ENCODE assay signal across 8 cellular contexts in genomic region chr13:25468330-25469178, GRCh38.
DNase-seq lines count a peak whose midpoint lies in the region; ATAC-seq and TF ChIP-seq lines count a peak whose summit lies in the region.

No MANE protein-coding gene starts in this region.

- H3K27ac ChIP-seq in foreskin keratinocyte, result no peak overlapping the region

- H3K4me1 Mint-ChIP-seq in activated naive CD4-positive, alpha-beta T cell treated with anti-CD3 and anti-CD28 coated beads for 36 hours (ENCODE audit: low read depth), result peaks cover 6% of the 10 kb centered on the region

- H3K27me3 Mint-ChIP-seq in activated naive CD4-positive, alpha-beta T cell treated with anti-CD3 and anti-CD28 coated beads for 36 hours (ENCODE audit: low read depth), result peaks cover 54% of the 10 kb centered on the region

- H3K4me3 Mint-ChIP-seq in activated naive CD4-positive, alpha-beta T cell treated with anti-CD3 and anti-CD28 coated beads for 36 hours, result peak overlapping the region; percentile 9

- H3K4me1 ChIP-seq in foreskin keratinocyte, result peaks cover 9% of the 10 kb centered on the region

- intact Hi-C loops in activated naive CD4-positive, alpha-beta T cell treated with anti-CD3 and anti-CD28 coated beads for 36 hours (cut with micrococcal nuclease), result no loop called here

- H3K27ac Mint-ChIP-seq in activated naive CD4-positive, alpha-beta T cell treated with anti-CD3 and anti-CD28 coated beads for 36 hours, result no peak overlapping the region

- H3K9me3 Mint-ChIP-seq in activated naive CD4-positive, alpha-beta T cell treated with anti-CD3 and anti-CD28 coated beads for 36 hours, result no peaks in the 10 kb centered on the region

- peak; percentile 11 for DNase-seq in activated naive CD4-positive, alpha-beta T cell treated with anti-CD3 and anti-CD28 coated beads for 36 hours
- no peak for DNase-seq in activated naive CD4-positive, alpha-beta T cell treated with Interleukin-2 at 50 U/mL for 16 hours
- DNase-seq in NCI-H82 (lab: John Stamatoyannopoulos, UW) (peak; percentile 87), foreskin keratinocyte (no peak)
- DNase-seq in stimulated activated CD8-positive, alpha-beta memory T cell treated with anti-CD3 and anti-CD28 coated beads, Interleukin-4, amount 100 ng/mL, for 48 hours, result peak; percentile 33

- H3K27me3 ChIP-seq in foreskin keratinocyte, result peaks cover 26% of the 10 kb centered on the region

- ATAC-seq in foreskin keratinocyte, result peak; percentile 85
- ATAC-seq in GM18907 (IDR thresholded peaks at IDR 0.05; ENCODE audit: unreplicated experiment), result no peak
- ATAC-seq in HG03175 (IDR thresholded peaks at IDR 0.05; ENCODE audit: unreplicated experiment), result no peak
- no peak for ATAC-seq in GM18873 (IDR thresholded peaks at IDR 0.05; ENCODE audit: low FRiP score, unreplicated experiment)

- peak; percentile 32 for TF ChIP-seq CTCF in foreskin keratinocyte (conservative IDR thresholded peaks at IDR 0.05)

- H3K36me3 Mint-ChIP-seq in activated naive CD4-positive, alpha-beta T cell treated with anti-CD3 and anti-CD28 coated beads for 36 hours (ENCODE audit: low read depth), result peaks cover 2% of the 10 kb centered on the region

- CTCF ChIA-PET in activated naive CD4-positive, alpha-beta T cell treated with anti-CD3 and anti-CD28 coated beads for 36 hours (lab: Charles Lee), result no interaction called here

Comparison
In these comparisons a context has a peak if more than half of its experiments do, and no peak if none do; other contexts are left out.
1. DNase-seq: peak in activated naive CD4-positive, alpha-beta T cell treated with anti-CD3 and anti-CD28 coated beads for 36 hours (single experiment), NCI-H82 (single experiment) and stimulated activated CD8-positive, alpha-beta memory T cell treated with anti-CD3 and anti-CD28 coated beads, Interleukin-4, amount 100 ng/mL, for 48 hours (single experiment); none in activated naive CD4-positive, alpha-beta T cell treated with Interleukin-2 at 50 U/mL for 16 hours (single experiment) and foreskin keratinocyte (0 of 2).